ENCODE assay signal across 8 cellular contexts in genomic region chr7:158814637-158815036, GRCh38. TPM values are rescaled to one million over a fixed set of nuclear protein-coding genes. Genes with fewer than 3 reads are reported as not detected.
DNase-seq lines count a peak whose midpoint lies in the region; ATAC-seq and TF ChIP-seq lines count a peak whose summit lies in the region.

No MANE protein-coding gene starts in this region.

- DNase-seq in DMS153 treated with DMSO at 0.1 percent for 48 hours (lab: John Stamatoyannopoulos, UW; ENCODE audit: unreplicated experiment) (peak; percentile 61), adipocyte (ENCODE audit: low read depth) (no peak), A172 (ENCODE audit: low spot score) (no peak), NCI-H1105 (lab: John Stamatoyannopoulos, UW) (no peak), caudate nucleus (lab: John Stamatoyannopoulos, UW) (no peak)

- ATAC-seq in HG03442 (IDR thresholded peaks at IDR 0.05; ENCODE audit: unreplicated experiment), result no peak

- H3K9ac ChIP-seq in adipocyte (ENCODE audit: low read length), result peak overlapping the region; percentile 43

- H3K36me3 Mint-ChIP-seq in IgD-negative memory B cell (peaks cover 11% of the 10 kb centered on the region), nephron (ENCODE audit: low read depth) (peaks cover 10% of the 10 kb centered on the region)

- no peak for TF ChIP-seq CTCF in nephron (IDR thresholded peaks at IDR 0.05; ENCODE audit: unreplicated experiment in 3 of 3)

- H3K4me3 ChIP-seq in adipocyte (ENCODE audit: low read length), result peak overlapping the region; percentile 73

- H3K4me1 ChIP-seq in adipocyte (ENCODE audit: control insufficient read depth, insufficient read depth, low read length), result peaks cover 75% of the 10 kb centered on the region

- H3K27me3 Mint-ChIP-seq in IgD-negative memory B cell, result no peaks in the 10 kb centered on the region
- H3K27me3 Mint-ChIP-seq in nephron (ENCODE audit: low read depth), result no peaks in the 10 kb centered on the region

- H3K27ac ChIP-seq in caudate nucleus (ENCODE audit: low read depth, low read length), result no peak overlapping the region

- H3K36me3 ChIP-seq in adipocyte (ENCODE audit: control insufficient read depth, insufficient read depth, low read length, severe bottlenecking), result no peaks in the 10 kb centered on the region

- peak overlapping the region; percentile 49 to 79 (median 78) for H3K27ac Mint-ChIP-seq in IgD-negative memory B cell
- H3K27ac Mint-ChIP-seq in nephron, result peak overlapping the region; percentile 64 to 89 (median 82)

- H3K4me1 Mint-ChIP-seq in IgD-negative memory B cell (peaks cover 54 to 74% (median 64%) of the 10 kb centered on the region in 3 donors), nephron (peaks cover 63% of the 10 kb centered on the region)

- H3K4me3 Mint-ChIP-seq in IgD-negative memory B cell, result peak overlapping the region in 3 of 4 donors; percentile 40 to 67 (median 60)
- H3K4me3 Mint-ChIP-seq in nephron, result peak overlapping the region in 2 of 3 experiments; percentile 10 to 26

- no peaks in the 10 kb centered on the region for H3K27me3 ChIP-seq in adipocyte (replicated peaks; ENCODE audit: control insufficient read depth, insufficient read depth, low read length)

- H3K9me3 ChIP-seq in adipocyte (ENCODE audit: control insufficient read depth, low read length), result no peaks in the 10 kb centered on the region

- no peaks in the 10 kb centered on the region for H3K9me3 Mint-ChIP-seq in IgD-negative memory B cell
- H3K9me3 Mint-ChIP-seq in nephron, result no peaks in the 10 kb centered on the region

RNA-seq across cellular contexts. Expression of gene ESYT2, which starts 14.7 kb away (rescaled TPM):
- 13.2 TPM for polyA plus RNA-seq in IgD-negative memory B cell
- 48.4 and 50.1 TPM in 2 replicates for total RNA-seq in A172 (2014; rRNA removed; shearing (Covaris generic))

RNA-seq across cellular contexts. Expression of gene DYNC2I1, which starts 41.7 kb away (rescaled TPM):
- polyA plus RNA-seq in IgD-negative memory B cell, result 15.6 TPM
- total RNA-seq in A172 (2014; rRNA removed; shearing (Covaris generic)), result 3.9 and 9.6 TPM in 2 replicates
